ENCODE assay signal across 8 cellular contexts in the genomic region with DNA sequence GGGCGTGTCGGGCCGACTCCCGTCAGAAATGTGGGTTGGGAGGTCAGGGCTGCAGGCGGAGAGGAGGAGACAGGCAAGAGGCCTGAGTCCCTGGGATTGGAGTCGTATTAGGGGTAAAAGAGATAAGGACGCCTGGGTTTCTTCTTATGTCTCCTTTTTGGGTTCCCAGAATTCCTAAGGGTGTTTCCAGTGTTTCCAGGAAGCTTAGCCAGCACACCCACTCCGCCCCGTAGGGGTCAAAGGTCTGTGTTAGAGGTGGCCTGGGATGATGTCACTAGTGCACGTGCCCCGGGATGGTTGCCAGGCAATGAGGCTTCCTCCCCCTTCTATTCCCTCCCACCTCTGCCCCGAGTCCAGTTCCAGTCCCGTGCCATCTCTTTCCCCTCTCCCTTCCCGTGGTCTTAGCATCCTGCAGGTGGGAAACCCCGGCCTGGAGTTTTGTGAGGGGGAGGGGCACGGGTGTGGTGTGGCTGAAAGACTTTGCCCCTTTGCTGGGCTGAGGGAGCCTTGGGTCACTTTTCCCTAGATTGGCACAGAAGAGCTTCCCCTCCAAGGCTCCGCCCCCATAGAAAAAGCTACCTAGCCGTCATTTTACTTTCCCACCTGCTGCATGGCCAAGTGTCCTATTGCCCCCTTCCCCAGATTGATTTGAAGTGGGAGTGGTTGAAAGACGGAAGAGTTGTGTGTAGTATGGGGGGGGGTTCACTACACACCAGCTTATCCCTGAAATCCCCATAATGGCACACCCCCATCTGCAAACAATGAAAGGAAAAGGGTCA. TPM values are rescaled to one million over a fixed set of nuclear protein-coding genes. Genes with fewer than 3 reads are reported as not detected.
DNase-seq lines count a peak whose midpoint lies in the region; ATAC-seq, FAIRE-seq and TF ChIP-seq lines count a peak whose summit lies in the region.

No MANE protein-coding gene starts in this region.

- H3K4me1 ChIP-seq in SK-N-SH (ENCODE audit: control insufficient read depth in 1 of 2, insufficient read depth in 2 of 2, low read depth in 1 of 2, low read length in 1 of 2) (peaks cover 32 to 40% of the 10 kb centered on the region in 2 experiments), pancreas (peaks cover 10 to 20% (median 11%) of the 10 kb centered on the region in 3 donors)

- DNase-seq in GM04504 (ENCODE audit: low read depth) (peak; percentile 85), NCI-H128 (lab: John Stamatoyannopoulos, UW; ENCODE audit: unreplicated experiment) (peak; percentile 86), SK-N-SH (peak; percentile 85), left cardiac atrium (peak; percentile 94), pancreas (peak; percentile 90 to 99 (median 98))

- TF ChIP-seq CTCF in SK-N-SH (IDR thresholded peaks at IDR 0.05) (no peak), pancreas (IDR thresholded peaks at IDR 0.05) (no peak)

- H2AFZ ChIP-seq in SK-N-SH (ENCODE audit: low read depth) = peak overlapping the region; percentile 63; the same call in 1 of the 2 replicates

- H3K4me2 ChIP-seq in SK-N-SH = peak overlapping the region; percentile 99

- ATAC-seq in left cardiac atrium (peak; percentile 18 to 21), pancreas (peak; percentile 36 to 62 (median 59)), HG03045 (IDR thresholded peaks at IDR 0.05; ENCODE audit: unreplicated experiment) (no peak), HG02973 (IDR thresholded peaks at IDR 0.05; ENCODE audit: unreplicated experiment) (no peak)

- H3K27ac ChIP-seq in SK-N-SH (ENCODE audit: low read depth in 2 of 2, low read length in 1 of 2) = peak overlapping the region; percentile 98 to 99
- peak overlapping the region; percentile 91 for H3K27ac ChIP-seq in angular gyrus (ENCODE audit: low read depth, low read length)
- peak overlapping the region; percentile 94 to 100 (median 98) for H3K27ac ChIP-seq in pancreas

- intact Hi-C loops in left cardiac atrium (cut with DNase I) = no loop called here
- intact Hi-C loops in pancreas (cut with DNase I) = no loop called here

- H3K9me2 ChIP-seq in SK-N-SH = no peaks in the 10 kb centered on the region

- FAIRE-seq in pancreas (lab: Jason Lieb, UNC) = no peak

- no peak for TF ChIP-seq RAD21 in SK-N-SH (IDR thresholded peaks at IDR 0.05; ENCODE audit: low read length)

- H3K4me3 ChIP-seq in SK-N-SH (ENCODE audit: low read depth in 2 of 2, low read length in 1 of 2) (peak overlapping the region; percentile 90 to 97), pancreas (peak overlapping the region; percentile 47 to 76 (median 58))

- POLR2A ChIA-PET in SK-N-SH (lab: Yijun Ruan, JAX) = interaction anchor here (0.9 to 3.1 kb wide), 6 partner anchors 8 to 120 kb away, joined by 3 to 17 read pairs (median 4); partner anchors contain the start of genes CYB5D1, DNAH2 and NAA38

- peak; percentile 66 to 71 for TF ChIP-seq EP300 in SK-N-SH (IDR thresholded peaks at IDR 0.05; ENCODE audit: borderline replicate concordance in 1 of 2, low read depth in 1 of 2, low read length in 1 of 2)

- under 1% methylated on average over 18 of the region's 19 CpGs for WGBS in SK-N-SH (ENCODE audit: low lambda C conversion rate)
- 0 to 1% methylated on average over 19 of the region's 19 CpGs for WGBS in pancreas, 2 donors

- H3K79me2 ChIP-seq in SK-N-SH (ENCODE audit: insufficient read depth) = peaks cover 45% of the 10 kb centered on the region

- H3F3A ChIP-seq in SK-N-SH (replicated peaks; ENCODE audit: insufficient read depth) = peaks cover 39% of the 10 kb centered on the region

- peak overlapping the region; percentile 99 for H3K9ac ChIP-seq in SK-N-SH

- H3K9me3 ChIP-seq in SK-N-SH = no peaks in the 10 kb centered on the region
- no peaks in the 10 kb centered on the region for H3K9me3 ChIP-seq in pancreas

- H3K36me3 ChIP-seq in SK-N-SH (replicated peaks in 1 of 2; ENCODE audit: control insufficient read depth in 1 of 2, insufficient read depth in 2 of 2, low read length in 1 of 2) (peaks cover 5 to 14% of the 10 kb centered on the region in 2 experiments), pancreas (no peaks in the 10 kb centered on the region)

- H3K27me3 ChIP-seq in SK-N-SH (ENCODE audit: insufficient read depth) (no peaks in the 10 kb centered on the region), pancreas (no peaks in the 10 kb centered on the region)

- CTCF ChIA-PET in SK-N-SH (lab: Yijun Ruan, JAX) = interaction anchor here (0.6 to 6.5 kb wide), 16 partner anchors 8 to 439 kb away, joined by 3 to 58 read pairs (median 6); partner anchors contain the start of genes CYB5D1, DNAH2, NAA38 and TMEM88

- H4K20me1 ChIP-seq in SK-N-SH (ENCODE audit: insufficient read depth) = peaks cover 31% of the 10 kb centered on the region

TF ChIP-seq in SK-N-SH, 30 proteins besides CTCF, POLR2A, EP300 and RAD21 (continues in another document):
- TF ChIP-seq EZH2phosphoT487 (IDR thresholded peaks at IDR 0.05; ENCODE audit: borderline replicate concordance, low read depth) (no peak), SMC3 (IDR thresholded peaks at IDR 0.05; ENCODE audit: low read depth, low read length) (peak; percentile 26; the same call in 1 of the 2 replicates), GATA2 (CRISPR knock-in tag; IDR thresholded peaks at IDR 0.05) (no peak), RXRA (IDR thresholded peaks at IDR 0.05; ENCODE audit: borderline replicate concordance, low read depth) (peak; percentile 80; the same call in 1 of the 2 replicates), MXI1 (IDR thresholded peaks at IDR 0.05; ENCODE audit: low read depth, low read length) (peak; percentile 96), YY1 (IDR thresholded peaks at IDR 0.05; ENCODE audit: low read depth) (peak; percentile 79; the same call in 1 of the 2 replicates), FOXJ3 (CRISPR knock-in tag; IDR thresholded peaks at IDR 0.05) (0 out of 2 replicates have a peak, but pooled peaks have one; percentile 31), RCOR1 (IDR thresholded peaks at IDR 0.05; ENCODE audit: low read length) (peak; percentile 84; the same call in 1 of the 2 replicates), NRF1 (IDR thresholded peaks at IDR 0.05; ENCODE audit: low read depth, low read length) (no peak), NFIC (IDR thresholded peaks at IDR 0.05; ENCODE audit: borderline replicate concordance) (peak; percentile 77), TAF1 (IDR thresholded peaks at IDR 0.05; ENCODE audit: borderline replicate concordance, low read depth, low read length) (peak; percentile 76), USF1 (IDR thresholded peaks at IDR 0.05; ENCODE audit: borderline replicate concordance, low read depth) (peak; percentile 85), TEAD4 (IDR thresholded peaks at IDR 0.05; ENCODE audit: borderline replicate concordance, insufficient read depth) (no peak), RFX5 (IDR thresholded peaks at IDR 0.05; ENCODE audit: low read length) (peak; percentile 90), ELF1 (IDR thresholded peaks at IDR 0.05) (peak; percentile 57; the same call in 1 of the 2 replicates), SIN3A (IDR thresholded peaks at IDR 0.05; ENCODE audit: borderline replicate concordance, low read depth, low read length) (peak; percentile 98), FOXM1 (IDR thresholded peaks at IDR 0.05; ENCODE audit: low read depth) (no peak), CHD2 (IDR thresholded peaks at IDR 0.05; ENCODE audit: low read length, partially characterized antibody) (peak; percentile 97)
- TF ChIP-seq, protein P1, sequence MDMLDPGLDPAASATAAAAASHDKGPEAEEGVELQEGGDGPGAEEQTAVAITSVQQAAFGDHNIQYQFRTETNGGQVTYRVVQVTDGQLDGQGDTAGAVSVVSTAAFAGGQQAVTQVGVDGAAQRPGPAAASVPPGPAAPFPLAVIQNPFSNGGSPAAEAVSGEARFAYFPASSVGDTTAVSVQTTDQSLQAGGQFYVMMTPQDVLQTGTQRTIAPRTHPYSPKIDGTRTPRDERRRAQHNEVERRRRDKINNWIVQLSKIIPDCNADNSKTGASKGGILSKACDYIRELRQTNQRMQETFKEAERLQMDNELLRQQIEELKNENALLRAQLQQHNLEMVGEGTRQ (IDR thresholded peaks at IDR 0.05; ENCODE audit: borderline replicate concordance, low read depth, low read length) = peak; percentile 50; the same call in 1 of the 2 replicates

RNA-seq across cellular contexts. Expression of gene KDM6B, which starts 2.8 kb away (rescaled TPM):
- 1.4 and 2.6 TPM in 2 replicates for polyA plus RNA-seq in SK-N-SH (2012; rRNA removed)
- 1.5 and 2.1 TPM in 2 replicates for polyA plus RNA-seq in SK-N-SH (2012; cell fraction: cytosol; rRNA removed)
- polyA plus RNA-seq in SK-N-SH (2012; cell fraction: nucleus; rRNA removed) = 12.6 and 12.7 TPM in 2 replicates
- total RNA-seq in left cardiac atrium = 10 to 100 TPM; 24.2 to 31.7 TPM
- 10 to 100 TPM; 14.9 to 23.7 (median 17.3) TPM for total RNA-seq in pancreas
- 10 to 100 TPM in 1 of 2 donors, 1 to 10 TPM in 1; 8.9 to 15.3 TPM for polyA plus RNA-seq in pancreas

RNA-seq across cellular contexts. Expression of gene TMEM88, which starts 18.1 kb away (rescaled TPM):
- 0.83 and 1.2 TPM in 2 replicates for polyA plus RNA-seq in SK-N-SH (2012; rRNA removed)
- polyA plus RNA-seq in SK-N-SH (2012; cell fraction: cytosol; rRNA removed) = 0.18 and 0.53 TPM in 2 replicates
- polyA plus RNA-seq in SK-N-SH (2012; cell fraction: nucleus; rRNA removed) = 10.9 and 14.0 TPM in 2 replicates
- 10 to 100 TPM; 32.5 to 33.6 TPM for total RNA-seq in left cardiac atrium
- total RNA-seq in pancreas = 1 to 10 TPM; 2.1 to 4.2 (median 2.4) TPM
- polyA plus RNA-seq in pancreas = 10 to 100 TPM; 21.6 to 28.5 TPM

RNA-seq across cellular contexts. Expression of gene NAA38, which starts 20.6 kb away (rescaled TPM):
- 133 and 202 TPM in 2 replicates for polyA plus RNA-seq in SK-N-SH (2012; rRNA removed)
- polyA plus RNA-seq in SK-N-SH (2012; cell fraction: cytosol; rRNA removed) = 105 and 121 TPM in 2 replicates
- polyA plus RNA-seq in SK-N-SH (2012; cell fraction: nucleus; rRNA removed) = 74.0 and 122 TPM in 2 replicates
- total RNA-seq in left cardiac atrium = 10 to 100 TPM; 66.9 to 83.1 TPM
- 10 to 100 TPM; 20.1 to 29.6 (median 26.6) TPM for total RNA-seq in pancreas
- polyA plus RNA-seq in pancreas = 10 to 100 TPM; 75.7 to 87.2 TPM

RNA-seq across cellular contexts. Expression of gene CYB5D1, which starts 21.0 kb away (rescaled TPM):
- polyA plus RNA-seq in SK-N-SH (2012; rRNA removed) = 8.8 and 9.8 TPM in 2 replicates
- polyA plus RNA-seq in SK-N-SH (2012; cell fraction: cytosol; rRNA removed) = 8.5 and 9.4 TPM in 2 replicates
- polyA plus RNA-seq in SK-N-SH (2012; cell fraction: nucleus; rRNA removed) = 11.6 and 16.8 TPM in 2 replicates
- total RNA-seq in left cardiac atrium = 10 to 100 TPM; 15.6 to 17.1 TPM
- total RNA-seq in pancreas = 10 to 100 TPM in 1 of 6 donors, 1 to 10 TPM in 5; 5.0 to 10.5 (median 8.4) TPM
- polyA plus RNA-seq in pancreas = 1 to 10 TPM; 4.9 to 8.5 TPM

RNA-seq across cellular contexts. Expression of gene CHD3, which starts 51.8 kb away (rescaled TPM):
- polyA plus RNA-seq in SK-N-SH (2012; rRNA removed) (55.2 and 56.2 TPM in 2 replicates), pancreas (100 to 1,000 TPM; 117 to 143 TPM)
- polyA plus RNA-seq in SK-N-SH (2012; cell fraction: cytosol; rRNA removed) = 26.4 and 34.7 TPM in 2 replicates
- 200 and 219 TPM in 2 replicates for polyA plus RNA-seq in SK-N-SH (2012; cell fraction: nucleus; rRNA removed)
- total RNA-seq in left cardiac atrium (10 to 100 TPM; 24.9 to 32.9 TPM), pancreas (100 to 1,000 TPM in 1 of 6 donors, 10 to 100 TPM in 5; 35.9 to 101 (median 43.1) TPM)

Comparison
In these comparisons a context has a peak if more than half of its experiments do, and no peak if none do; other contexts are left out.
1. ATAC-seq: peak in left cardiac atrium (2 of 2) and pancreas (4 of 4); none in HG03045 (single experiment) and HG02973 (single experiment).
2. RNA of gene TMEM88, which starts 18.1 kb away (total RNA-seq): 32.5 to 33.6 TPM in left cardiac atrium; 2.1 to 4.2 TPM in pancreas; every median in the first group is over 4 times any median in the second.
3. Peak in every context shown above with its lines, with median percentiles within 50 percentile points of each other: DNase-seq and H3K27ac ChIP-seq.